In the genomic region with DNA sequence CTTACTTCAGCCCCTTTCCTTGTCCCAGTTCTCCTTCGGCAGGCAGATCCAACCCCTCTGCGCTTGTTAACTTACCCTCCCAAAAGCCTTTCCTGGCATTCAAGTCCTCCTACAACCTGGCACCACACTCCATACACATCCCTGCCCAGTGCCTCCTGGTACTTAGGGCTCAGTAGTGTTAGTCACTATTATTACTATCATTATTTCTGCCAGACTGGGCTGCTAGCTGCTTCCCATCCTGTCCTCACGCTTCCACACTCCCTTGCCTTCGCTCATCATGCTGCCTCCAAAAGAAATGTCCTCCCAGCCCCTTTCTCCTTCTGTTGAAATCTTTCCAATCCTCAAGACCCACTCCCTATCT, we compare ENCODE assay signal across 9 cellular contexts. TPM values are rescaled to one million over a fixed set of nuclear protein-coding genes. Genes with fewer than 3 reads are reported as not detected.
DNase-seq lines count a peak whose midpoint lies in the region; ATAC-seq and TF ChIP-seq lines count a peak whose summit lies in the region.
"Had no signal": no experiment of that assay in that cellular context is flagged by ENCODE, and none has a peak within 500 bp of the region (broad histone marks: within the 10 kb centered on the region; RNA-seq: fewer than 3 reads in every experiment).

No MANE protein-coding gene starts in this region.

- no peak for DNase-seq in activated T-cell treated with anti-CD3 and anti-CD28 coated beads, Interleukin-2, amount 50 U/mL, for 72 hours
- no peak for DNase-seq in activated T-cell treated with anti-CD3 and anti-CD28 coated beads, Interleukin-2, amount 50 U/mL, for 1 hour
- DNase-seq in breast epithelium (ENCODE audit: low spot score in 2 of 2), result no peak
- DNase-seq in DMS79 treated with DMSO at 0.1 percent for 48 hours (lab: John Stamatoyannopoulos, UW), result no peak
- DNase-seq in GF-D8 (lab: John Stamatoyannopoulos, UW), result no peak
- DNase-seq: COR-L47 had no signal

- H3K27ac ChIP-seq in breast epithelium (peak overlapping the region; percentile 98 to 100), mucosa of rectum (ENCODE audit: low read depth in 2 of 2, low read length in 2 of 2) (peak overlapping the region; percentile 86 to 98), urinary bladder (ENCODE audit: low read depth) (peak overlapping the region; percentile 83)

- no peak for TF ChIP-seq POLR2A in breast epithelium (IDR thresholded peaks at IDR 0.05)

- H3K4me1 ChIP-seq in breast epithelium (peaks cover 39 to 48% of the 10 kb centered on the region in 2 donors), mucosa of rectum (ENCODE audit: control insufficient read depth in 2 of 2, insufficient read depth in 2 of 2, low read length in 2 of 2) (peaks cover 39 to 43% of the 10 kb centered on the region in 2 donors), urinary bladder (ENCODE audit: insufficient read depth) (peaks cover 2% of the 10 kb centered on the region)

- peak overlapping the region in 1 of 2 donors; percentile 95 for H3K9ac ChIP-seq in mucosa of rectum (ENCODE audit: low read depth in 1 of 2, low read length in 2 of 2)

- WGBS in urinary bladder, result 74% methylated on average over 4 of the region's 4 CpGs

- H3K9me3 ChIP-seq in breast epithelium (no peaks in the 10 kb centered on the region), mucosa of rectum (ENCODE audit: control insufficient read depth in 2 of 2, low read length in 2 of 2) (no peaks in the 10 kb centered on the region)

- no peak for ATAC-seq in activated T-cell treated with anti-CD3 and anti-CD28 coated beads, Interleukin-2, amount 50 U/mL, for 72 hours (replicated peaks in 1 of 2)
- no peak for ATAC-seq in HG03571 (IDR thresholded peaks at IDR 0.05; ENCODE audit: unreplicated experiment)

- peaks cover 17 to 19% of the 10 kb centered on the region in 2 donors for H3K36me3 Mint-ChIP-seq in activated T-cell treated with anti-CD3 and anti-CD28 coated beads, Interleukin-2, amount 50 U/mL, for 72 hours (ENCODE audit: insufficient read depth in 2 of 2)

- H3K27me3 ChIP-seq in breast epithelium (no peaks in the 10 kb centered on the region), mucosa of rectum (ENCODE audit: control insufficient read depth in 2 of 2, insufficient read depth in 2 of 2, low read length in 2 of 2) (no peaks in the 10 kb centered on the region)

- no peaks in the 10 kb centered on the region for H3K27me3 Mint-ChIP-seq in activated T-cell treated with anti-CD3 and anti-CD28 coated beads, Interleukin-2, amount 50 U/mL, for 72 hours (ENCODE audit: low read depth)

- no peaks in the 10 kb centered on the region for H3K36me3 ChIP-seq in breast epithelium
- no peaks in the 10 kb centered on the region for H3K36me3 ChIP-seq in mucosa of rectum (ENCODE audit: control insufficient read depth in 2 of 2, insufficient read depth in 2 of 2, low read length in 2 of 2)
- no peaks in the 10 kb centered on the region for H3K36me3 ChIP-seq in urinary bladder (ENCODE audit: insufficient read depth)

- H3K4me3 ChIP-seq in breast epithelium (peak overlapping the region in 1 of 3 donors; percentile 99), mucosa of rectum (ENCODE audit: low read length in 2 of 2) (no peak overlapping the region), urinary bladder (ENCODE audit: low read depth, low read length) (no peak overlapping the region)

- no peaks in the 10 kb centered on the region for H3K9me3 Mint-ChIP-seq in activated T-cell treated with anti-CD3 and anti-CD28 coated beads, Interleukin-2, amount 50 U/mL, for 72 hours

- TF ChIP-seq CTCF in breast epithelium (IDR thresholded peaks at IDR 0.05), result no peak

- H3K4me3 Mint-ChIP-seq in activated T-cell treated with anti-CD3 and anti-CD28 coated beads, Interleukin-2, amount 50 U/mL, for 72 hours, result peak overlapping the region; percentile 89 to 90

- H3K27ac Mint-ChIP-seq in activated T-cell treated with anti-CD3 and anti-CD28 coated beads, Interleukin-2, amount 50 U/mL, for 72 hours, result peak overlapping the region; percentile 92

- intact Hi-C loops in breast epithelium (cut with DNase I; ENCODE audit: low total_unique reads), result no loop called here

- H3K4me1 Mint-ChIP-seq in activated T-cell treated with anti-CD3 and anti-CD28 coated beads, Interleukin-2, amount 50 U/mL, for 72 hours (ENCODE audit: low read depth), result peaks cover 81% of the 10 kb centered on the region

RNA-seq across cellular contexts. Expression of gene HDAC7, which starts 1.6 kb away (rescaled TPM):
- 100 to 1,000 TPM; 288 to 350 TPM for total RNA-seq in activated T-cell treated with anti-CD3 and anti-CD28 coated beads, Interleukin-2, amount 50 U/mL, for 72 hours
- total RNA-seq in breast epithelium, result 10 to 100 TPM; 37.6 to 77.0 (median 44.9) TPM
- total RNA-seq in urinary bladder, result 26.8 TPM
- 92.4 TPM for polyA plus RNA-seq in urinary bladder

RNA-seq across cellular contexts. Expression of gene SLC48A1, which starts 48.3 kb away (rescaled TPM):
- 10 to 100 TPM; 14.6 to 15.2 TPM for total RNA-seq in activated T-cell treated with anti-CD3 and anti-CD28 coated beads, Interleukin-2, amount 50 U/mL, for 72 hours
- total RNA-seq in breast epithelium, result 10 to 100 TPM; 27.5 to 51.5 (median 30.6) TPM
- total RNA-seq in urinary bladder, result 8.6 TPM
- polyA plus RNA-seq in urinary bladder, result 31.1 TPM
